ENCODE assay signal across 9 cellular contexts in the genomic region with DNA sequence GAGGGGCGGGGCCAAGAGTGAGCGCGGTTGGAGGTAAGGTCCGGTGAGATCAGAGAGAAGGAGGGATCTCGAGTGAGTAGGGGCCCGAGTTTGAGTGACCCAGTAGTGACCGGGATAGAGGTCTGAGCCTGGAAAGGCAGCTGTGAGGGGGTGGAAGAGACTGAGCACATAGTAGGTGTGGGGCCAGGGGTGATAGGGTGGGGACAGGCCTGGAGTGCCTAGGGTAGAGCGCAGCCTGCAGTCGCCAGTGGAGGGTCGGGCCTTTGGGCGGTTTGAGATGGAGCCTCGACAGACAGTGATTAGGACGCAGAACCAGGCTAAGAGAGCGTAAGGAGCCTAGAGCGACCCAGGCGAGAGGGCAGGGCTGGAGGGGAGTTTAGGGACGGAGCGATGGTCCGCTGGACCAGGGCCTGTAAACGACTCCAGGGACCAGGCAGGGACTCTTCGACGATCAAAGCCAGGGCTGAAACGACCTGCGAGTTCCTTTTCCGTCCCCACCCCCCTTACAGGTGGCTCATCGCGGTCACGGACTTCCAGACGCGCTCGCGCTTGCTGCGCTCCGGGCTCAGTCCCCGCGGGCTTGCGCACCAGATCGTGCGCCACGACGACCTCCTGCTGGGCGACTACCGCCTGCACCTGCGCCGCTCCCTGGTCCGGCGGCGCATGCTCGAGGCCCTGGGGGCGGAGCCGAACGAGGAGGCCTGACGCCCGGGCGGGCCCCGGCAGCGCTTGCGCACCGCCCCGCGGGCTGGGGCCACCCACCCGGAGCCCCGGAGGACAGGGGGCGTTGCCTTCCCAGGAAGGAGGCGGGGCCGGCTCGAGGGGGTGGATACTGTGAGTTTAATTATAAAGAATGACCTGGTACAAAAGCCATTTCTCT. TPM values are rescaled to one million over a fixed set of nuclear protein-coding genes. Genes with fewer than 3 reads are reported as not detected.
A peak's percentile ranks its signal among the peaks of the same experiment; 100 is the strongest.
DNase-seq lines count a peak whose midpoint lies in the region; ATAC-seq and TF ChIP-seq lines count a peak whose summit lies in the region.
"Had no signal": no experiment of that assay in that cellular context is flagged by ENCODE, and none has a peak within 500 bp of the region (broad histone marks: within the 10 kb centered on the region; RNA-seq: fewer than 3 reads in every experiment).

No MANE protein-coding gene starts in this region.

- H3K27me3 Mint-ChIP-seq in activated CD4-positive, alpha-beta memory T cell treated with anti-CD3 and anti-CD28 coated beads, Interleukin-2, amount 10 ng/mL, durations not matched to agents 7 days and 5 days, result peaks cover 29% of the 10 kb centered on the region
- H3K27me3 Mint-ChIP-seq in endothelial cell (ENCODE audit: unreplicated experiment), result peaks cover 32% of the 10 kb centered on the region
- H3K27me3 Mint-ChIP-seq in stimulated activated memory B cell treated with anti-CD40 and anti-IgM and Interleukin-4, amounts not matched to agents 10 μg/mL and 1 μg/mL and 100 μg/mL, for 72 hours, result peaks cover 88% of the 10 kb centered on the region

- peak; percentile 62 for ATAC-seq in stimulated activated memory B cell treated with anti-CD40 and anti-IgM and Interleukin-4, amounts not matched to agents 10 μg/mL and 1 μg/mL and 100 μg/mL, for 72 hours
- no peak for ATAC-seq in HG02678 (IDR thresholded peaks at IDR 0.05; ENCODE audit: unreplicated experiment)

- peak overlapping the region; percentile 59 for H3K4me3 Mint-ChIP-seq in activated CD4-positive, alpha-beta memory T cell treated with anti-CD3 and anti-CD28 coated beads, Interleukin-2, amount 10 ng/mL, durations not matched to agents 7 days and 5 days
- peak overlapping the region; percentile 89 for H3K4me3 Mint-ChIP-seq in endothelial cell (ENCODE audit: unreplicated experiment)
- H3K4me3 Mint-ChIP-seq in stimulated activated memory B cell treated with anti-CD40 and anti-IgM and Interleukin-4, amounts not matched to agents 10 μg/mL and 1 μg/mL and 100 μg/mL, for 72 hours, result peak overlapping the region; percentile 85

- H3K36me3 Mint-ChIP-seq in activated CD4-positive, alpha-beta memory T cell treated with anti-CD3 and anti-CD28 coated beads, Interleukin-2, amount 10 ng/mL, durations not matched to agents 7 days and 5 days (ENCODE audit: low read depth), result peaks cover 5% of the 10 kb centered on the region
- peaks cover 28% of the 10 kb centered on the region for H3K36me3 Mint-ChIP-seq in endothelial cell (ENCODE audit: low read depth, unreplicated experiment)
- peaks cover 16% of the 10 kb centered on the region for H3K36me3 Mint-ChIP-seq in stimulated activated memory B cell treated with anti-CD40 and anti-IgM and Interleukin-4, amounts not matched to agents 10 μg/mL and 1 μg/mL and 100 μg/mL, for 72 hours

- POLR2A ChIA-PET in activated CD4-positive, alpha-beta memory T cell treated with anti-CD3 and anti-CD28 coated beads, Interleukin-2, amount 10 ng/mL, durations not matched to agents 7 days and 5 days (lab: Charles Lee), result no interaction called here

- H3K9me3 Mint-ChIP-seq in activated CD4-positive, alpha-beta memory T cell treated with anti-CD3 and anti-CD28 coated beads, Interleukin-2, amount 10 ng/mL, durations not matched to agents 7 days and 5 days, result peaks cover 18% of the 10 kb centered on the region
- H3K9me3 Mint-ChIP-seq in endothelial cell (ENCODE audit: unreplicated experiment), result peaks cover 52% of the 10 kb centered on the region
- H3K9me3 Mint-ChIP-seq in stimulated activated memory B cell treated with anti-CD40 and anti-IgM and Interleukin-4, amounts not matched to agents 10 μg/mL and 1 μg/mL and 100 μg/mL, for 72 hours, result peaks cover 30% of the 10 kb centered on the region

- peak overlapping the region; percentile 65 for H3K27ac Mint-ChIP-seq in activated CD4-positive, alpha-beta memory T cell treated with anti-CD3 and anti-CD28 coated beads, Interleukin-2, amount 10 ng/mL, durations not matched to agents 7 days and 5 days
- H3K27ac Mint-ChIP-seq in endothelial cell (ENCODE audit: unreplicated experiment), result peak overlapping the region; percentile 87
- peak overlapping the region; percentile 49 for H3K27ac Mint-ChIP-seq in stimulated activated memory B cell treated with anti-CD40 and anti-IgM and Interleukin-4, amounts not matched to agents 10 μg/mL and 1 μg/mL and 100 μg/mL, for 72 hours

- CTCF ChIA-PET in activated CD4-positive, alpha-beta memory T cell treated with anti-CD3 and anti-CD28 coated beads, Interleukin-2, amount 10 ng/mL, durations not matched to agents 7 days and 5 days (lab: Charles Lee), result no interaction called here

- no peak for TF ChIP-seq CTCF in endothelial cell (IDR thresholded peaks at IDR 0.05; ENCODE audit: unreplicated experiment)

- H3K4me1 Mint-ChIP-seq in activated CD4-positive, alpha-beta memory T cell treated with anti-CD3 and anti-CD28 coated beads, Interleukin-2, amount 10 ng/mL, durations not matched to agents 7 days and 5 days, result peaks cover 15% of the 10 kb centered on the region
- no peaks in the 10 kb centered on the region for H3K4me1 Mint-ChIP-seq in endothelial cell (ENCODE audit: unreplicated experiment)
- H3K4me1 Mint-ChIP-seq in stimulated activated memory B cell treated with anti-CD40 and anti-IgM and Interleukin-4, amounts not matched to agents 10 μg/mL and 1 μg/mL and 100 μg/mL, for 72 hours, result peaks cover 10% of the 10 kb centered on the region

- peak; percentile 83 for DNase-seq in DMS79 (lab: John Stamatoyannopoulos, UW)
- peak; percentile 68 for DNase-seq in NCI-H1417 treated with DMSO at 0.1 percent for 48 hours (lab: John Stamatoyannopoulos, UW)
- peak; percentile 36 for DNase-seq in activated CD4-positive, alpha-beta memory T cell treated with anti-CD3 and anti-CD28 coated beads, Interleukin-2, amount 10 ng/mL, durations not matched to agents 7 days and 5 days
- peak; percentile 51 for DNase-seq in endothelial cell (ENCODE audit: low spot score)
- DNase-seq in mucosa of gallbladder (ENCODE audit: low spot score), result peak; percentile 41
- no peak for DNase-seq in foreskin melanocyte

RNA-seq across cellular contexts. Expression of a gene that starts 9.4 kb away (rescaled TPM):
- total RNA-seq in activated CD4-positive, alpha-beta memory T cell treated with anti-CD3 and anti-CD28 coated beads, Interleukin-2, amount 10 ng/mL, durations not matched to agents 7 days and 5 days, result not detected
- total RNA-seq in endothelial cell (ENCODE audit: unreplicated experiment) (not detected), mucosa of gallbladder (not detected)
- total RNA-seq: SJSA1 had no signal

RNA-seq across cellular contexts. Expression of a gene that starts 19.0 kb away (rescaled TPM):
- total RNA-seq in activated CD4-positive, alpha-beta memory T cell treated with anti-CD3 and anti-CD28 coated beads, Interleukin-2, amount 10 ng/mL, durations not matched to agents 7 days and 5 days, result not detected
- 0.15 TPM for total RNA-seq in endothelial cell (ENCODE audit: unreplicated experiment)
- total RNA-seq in mucosa of gallbladder, result 0.32 TPM
- total RNA-seq: SJSA1 had no signal
